8 cellular contexts compared by ENCODE assay signal in the genomic region with DNA sequence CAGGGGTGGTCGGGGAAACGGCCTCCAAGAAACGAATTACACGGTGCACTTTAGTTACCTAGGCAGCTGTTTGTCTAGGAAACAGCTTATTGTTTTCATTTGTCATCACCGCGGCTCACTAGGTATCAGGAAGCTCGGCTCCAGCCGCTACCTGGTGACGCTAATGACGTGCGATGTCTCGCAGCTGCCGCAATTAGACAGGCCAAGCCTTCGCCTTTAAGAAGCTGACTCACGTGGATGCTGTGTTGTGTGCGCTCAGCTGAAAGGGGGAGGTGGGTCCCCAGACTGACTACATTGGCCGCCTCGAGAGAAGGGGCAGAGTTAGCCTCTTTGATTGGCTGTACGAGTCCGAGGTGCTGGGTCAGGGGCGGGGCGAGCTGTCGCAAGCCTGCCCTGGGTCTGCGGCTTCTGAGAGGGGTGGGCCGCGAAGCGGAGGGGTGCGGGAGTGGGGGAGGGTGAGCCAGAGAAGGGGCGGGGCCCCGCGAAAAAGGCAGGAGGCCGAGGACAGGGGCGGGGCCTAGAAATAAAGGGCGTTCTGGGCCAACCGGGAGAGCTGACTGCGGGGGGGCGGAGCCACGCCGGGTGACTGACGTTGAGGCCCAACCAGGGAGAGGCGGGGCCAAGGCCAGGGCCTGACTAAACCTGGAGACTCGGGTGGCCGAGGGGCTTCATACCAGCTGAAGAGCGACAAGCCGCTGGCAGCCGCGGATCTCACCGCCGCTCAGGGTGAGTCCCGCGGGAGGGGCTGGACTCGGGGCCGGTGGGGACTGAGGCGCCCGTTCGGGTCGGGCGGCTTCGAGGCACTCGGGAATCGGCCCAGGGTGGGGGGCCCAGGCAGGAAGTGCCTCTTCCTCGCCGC. TPM values are rescaled to one million over a fixed set of nuclear protein-coding genes. Genes with fewer than 3 reads are reported as not detected.
DNase-seq lines count a peak whose midpoint lies in the region; ATAC-seq, FAIRE-seq and TF ChIP-seq lines count a peak whose summit lies in the region.

A gene (plus strand): TSS at position 671 of the 859 bp plus-strand sequence. CDS start 9,645 bp downstream, outside the sequence.

- peaks cover 0 to 12% of the 10 kb centered on the region in 2 donors for H3K4me1 ChIP-seq in small intestine (ENCODE audit: control insufficient read depth in 2 of 2, insufficient read depth in 1 of 2, low read depth in 1 of 2, low read length in 1 of 2)

- H3K27me3 Mint-ChIP-seq in WTC11 (ENCODE audit: low read depth) = peaks cover 13% of the 10 kb centered on the region

- H3K4me3 ChIP-seq in AG04450 (ENCODE audit: low read depth, low read length) (peak within 1 kb of the TSS; percentile 74), cardiac fibroblast (replicated peaks in 1 of 2; ENCODE audit: low read depth in 2 of 2, low read length in 2 of 2) (peak within 1 kb of the TSS; percentile 73 to 80), small intestine (ENCODE audit: low read depth in 1 of 2, low read length in 2 of 2) (peak within 1 kb of the TSS; percentile 99 to 100)

- H3K27ac Mint-ChIP-seq in WTC11 = peak within 1 kb of the TSS; percentile 92

- peaks cover 7% of the 10 kb centered on the region for H3K27me3 ChIP-seq in AG04450 (ENCODE audit: control insufficient read depth, insufficient read depth, low read length)
- H3K27me3 ChIP-seq in small intestine (ENCODE audit: control insufficient read depth in 2 of 2, insufficient read depth in 2 of 2, low read length in 2 of 2) = no peaks in the 10 kb centered on the region

- H3K27ac ChIP-seq in AG04450 (ENCODE audit: low read depth, low read length) (peak within 1 kb of the TSS; percentile 80), small intestine (ENCODE audit: low read depth in 1 of 2, low read length in 1 of 2) (peak within 1 kb of the TSS; percentile 99 to 100)

- POLR2A ChIA-PET in AG04450 (lab: Yijun Ruan, JAX) (interaction anchor here (0.6 to 1.8 kb wide), 8 partner anchors 18 to 508 kb away, joined by 3 to 11 read pairs (median 4); a partner anchor contains a TSS), WTC11 (lab: Charles Lee) (interaction anchor here (0.5 to 1.5 kb wide), 4 partner anchors 9 to 226 kb away, joined by 3 to 10 read pairs (median 6); a partner anchor contains a TSS)

- H3K9me3 Mint-ChIP-seq in WTC11 = no peaks in the 10 kb centered on the region

- DNase-seq in AG04450 (ENCODE audit: low read depth, low spot score) (peak; percentile 99), NCI-H226 (peak; percentile 99), WTC11 (ENCODE audit: low spot score) (peak; percentile 99), cardiac fibroblast (ENCODE audit: low read depth in 2 of 2) (peak; percentile 99 to 100), iPS-NIHi11 (ENCODE audit: low spot score) (peak; percentile 95), small intestine (peak; percentile 100)

- FAIRE-seq in small intestine (lab: Jason Lieb, UNC) = peak; percentile 23

- peaks cover 41% of the 10 kb centered on the region for H3K4me1 Mint-ChIP-seq in WTC11

- ATAC-seq in GM18909 (IDR thresholded peaks at IDR 0.05; ENCODE audit: poor library complexity, unreplicated experiment) = peak; percentile 96
- ATAC-seq in HG03175 (IDR thresholded peaks at IDR 0.05; ENCODE audit: unreplicated experiment) = peak; percentile 92
- peak; percentile 96 for ATAC-seq in WTC11

- CTCF ChIA-PET in AG04450 (lab: Charles Lee) (interaction anchor here (1.3 to 8.1 kb wide), 4 partner anchors 18 to 566 kb away, joined by 3 to 82 read pairs (median 38); no protein-coding TSS in a partner anchor), WTC11 (lab: Charles Lee) (interaction anchor here (0.6 to 8.1 kb wide), 11 partner anchors 11 to 568 kb away, joined by 3 to 113 read pairs (median 4); no protein-coding TSS in a partner anchor)

- WGBS in small intestine, 3 donors = 0 to 1% (median 0%) methylated on average over 38 to 63 of the region's 63 CpGs

- H3K9me3 ChIP-seq in AG04450 (ENCODE audit: control insufficient read depth, insufficient read depth, low read length) (no peaks in the 10 kb centered on the region; the same call in 1 of the 2 replicates), small intestine (ENCODE audit: control insufficient read depth, low read depth) (no peaks in the 10 kb centered on the region)

- TF ChIP-seq CTCF in AG04450 (IDR thresholded peaks at IDR 0.05; ENCODE audit: low read depth, low read length) (no peak), WTC11 (IDR thresholded peaks at IDR 0.05) (no peak), cardiac fibroblast (IDR thresholded peaks at IDR 0.05; ENCODE audit: low read depth, low read length) (no peak)

- no peaks in the 10 kb centered on the region for H3K36me3 Mint-ChIP-seq in WTC11

- H3K36me3 ChIP-seq in small intestine (ENCODE audit: control insufficient read depth in 2 of 2, insufficient read depth in 2 of 2, low read length in 2 of 2) = peaks cover 0 to 3% of the 10 kb centered on the region in 2 donors

- peak within 1 kb of the TSS; percentile 86 for H3K4me3 Mint-ChIP-seq in WTC11

TF ChIP-seq in WTC11, 78 proteins besides CTCF, POLR2A, EP300 and RAD21 (continues in another document):
- TF ChIP-seq, protein P1, sequence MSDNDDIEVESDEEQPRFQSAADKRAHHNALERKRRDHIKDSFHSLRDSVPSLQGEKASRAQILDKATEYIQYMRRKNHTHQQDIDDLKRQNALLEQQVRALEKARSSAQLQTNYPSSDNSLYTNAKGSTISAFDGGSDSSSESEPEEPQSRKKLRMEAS (CRISPR knock-in tag; IDR thresholded peaks at IDR 0.05) = peak; percentile 96
- TF ChIP-seq CBFB (CRISPR knock-in tag; IDR thresholded peaks at IDR 0.05; ENCODE audit: low read depth) (no peak), ZNF219 (CRISPR knock-in tag; IDR thresholded peaks at IDR 0.05; ENCODE audit: borderline replicate concordance) (no peak), TCF7 (CRISPR knock-in tag; IDR thresholded peaks at IDR 0.05; ENCODE audit: low read depth) (no peak), CREB1 (CRISPR knock-in tag; IDR thresholded peaks at IDR 0.05) (0 out of 2 replicates have a peak, but pooled peaks have one; percentile 22), NFATC4 (CRISPR knock-in tag; IDR thresholded peaks at IDR 0.05) (no peak), ETV6 (CRISPR knock-in tag; IDR thresholded peaks at IDR 0.05) (peak; percentile 75), SP1 (CRISPR knock-in tag; conservative IDR thresholded peaks at IDR 0.05) (peak; percentile 85), ZNF263 (CRISPR knock-in tag; IDR thresholded peaks at IDR 0.05; ENCODE audit: low read depth) (no peak), TEAD1 (CRISPR knock-in tag; IDR thresholded peaks at IDR 0.05) (peak; percentile 61; the same call in 1 of the 2 replicates), RELA (CRISPR knock-in tag; IDR thresholded peaks at IDR 0.05; ENCODE audit: borderline replicate concordance) (no peak), FOXK1 (CRISPR knock-in tag; IDR thresholded peaks at IDR 0.05) (peak; percentile 100)
- TF ChIP-seq, protein P2, sequence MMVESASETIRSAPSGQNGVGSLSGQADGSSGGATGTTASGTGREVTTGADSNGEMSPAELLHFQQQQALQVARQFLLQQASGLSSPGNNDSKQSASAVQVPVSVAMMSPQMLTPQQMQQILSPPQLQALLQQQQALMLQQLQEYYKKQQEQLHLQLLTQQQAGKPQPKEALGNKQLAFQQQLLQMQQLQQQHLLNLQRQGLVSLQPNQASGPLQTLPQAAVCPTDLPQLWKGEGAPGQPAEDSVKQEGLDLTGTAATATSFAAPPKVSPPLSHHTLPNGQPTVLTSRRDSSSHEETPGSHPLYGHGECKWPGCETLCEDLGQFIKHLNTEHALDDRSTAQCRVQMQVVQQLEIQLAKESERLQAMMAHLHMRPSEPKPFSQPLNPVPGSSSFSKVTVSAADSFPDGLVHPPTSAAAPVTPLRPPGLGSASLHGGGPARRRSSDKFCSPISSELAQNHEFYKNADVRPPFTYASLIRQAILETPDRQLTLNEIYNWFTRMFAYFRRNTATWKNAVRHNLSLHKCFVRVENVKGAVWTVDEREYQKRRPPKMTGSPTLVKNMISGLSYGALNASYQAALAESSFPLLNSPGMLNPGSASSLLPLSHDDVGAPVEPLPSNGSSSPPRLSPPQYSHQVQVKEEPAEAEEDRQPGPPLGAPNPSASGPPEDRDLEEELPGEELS (CRISPR knock-in tag; IDR thresholded peaks at IDR 0.05) = 0 out of 2 replicates have a peak, but pooled peaks have one; percentile 54
- TF ChIP-seq, protein P3, sequence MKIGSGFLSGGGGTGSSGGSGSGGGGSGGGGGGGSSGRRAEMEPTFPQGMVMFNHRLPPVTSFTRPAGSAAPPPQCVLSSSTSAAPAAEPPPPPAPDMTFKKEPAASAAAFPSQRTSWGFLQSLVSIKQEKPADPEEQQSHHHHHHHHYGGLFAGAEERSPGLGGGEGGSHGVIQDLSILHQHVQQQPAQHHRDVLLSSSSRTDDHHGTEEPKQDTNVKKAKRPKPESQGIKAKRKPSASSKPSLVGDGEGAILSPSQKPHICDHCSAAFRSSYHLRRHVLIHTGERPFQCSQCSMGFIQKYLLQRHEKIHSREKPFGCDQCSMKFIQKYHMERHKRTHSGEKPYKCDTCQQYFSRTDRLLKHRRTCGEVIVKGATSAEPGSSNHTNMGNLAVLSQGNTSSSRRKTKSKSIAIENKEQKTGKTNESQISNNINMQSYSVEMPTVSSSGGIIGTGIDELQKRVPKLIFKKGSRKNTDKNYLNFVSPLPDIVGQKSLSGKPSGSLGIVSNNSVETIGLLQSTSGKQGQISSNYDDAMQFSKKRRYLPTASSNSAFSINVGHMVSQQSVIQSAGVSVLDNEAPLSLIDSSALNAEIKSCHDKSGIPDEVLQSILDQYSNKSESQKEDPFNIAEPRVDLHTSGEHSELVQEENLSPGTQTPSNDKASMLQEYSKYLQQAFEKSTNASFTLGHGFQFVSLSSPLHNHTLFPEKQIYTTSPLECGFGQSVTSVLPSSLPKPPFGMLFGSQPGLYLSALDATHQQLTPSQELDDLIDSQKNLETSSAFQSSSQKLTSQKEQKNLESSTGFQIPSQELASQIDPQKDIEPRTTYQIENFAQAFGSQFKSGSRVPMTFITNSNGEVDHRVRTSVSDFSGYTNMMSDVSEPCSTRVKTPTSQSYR (CRISPR knock-in tag; IDR thresholded peaks at IDR 0.05) = peak; percentile 66; the same call in 1 of the 2 replicates
- TF ChIP-seq, protein P4, sequence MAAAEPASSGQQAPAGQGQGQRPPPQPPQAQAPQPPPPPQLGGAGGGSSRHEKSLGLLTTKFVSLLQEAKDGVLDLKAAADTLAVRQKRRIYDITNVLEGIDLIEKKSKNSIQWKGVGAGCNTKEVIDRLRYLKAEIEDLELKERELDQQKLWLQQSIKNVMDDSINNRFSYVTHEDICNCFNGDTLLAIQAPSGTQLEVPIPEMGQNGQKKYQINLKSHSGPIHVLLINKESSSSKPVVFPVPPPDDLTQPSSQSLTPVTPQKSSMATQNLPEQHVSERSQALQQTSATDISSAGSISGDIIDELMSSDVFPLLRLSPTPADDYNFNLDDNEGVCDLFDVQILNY (CRISPR knock-in tag; IDR thresholded peaks at IDR 0.05) = 0 out of 2 replicates have a peak, but pooled peaks have one; percentile 15

RNA-seq across cellular contexts. Expression of the gene that starts here (rescaled TPM):
- polyA plus RNA-seq in AG04450 (2011; rRNA removed) (112 and 116 TPM in 2 replicates), small intestine (10 to 100 TPM; 29.6 to 95.9 (median 82.1) TPM)
- polyA minus RNA-seq in AG04450 (2011; rRNA and poly(A)+ RNA removed) = 77.8 and 80.8 TPM in 2 replicates
- total RNA-seq in WTC11 (2021) = 25.3 to 27.3 TPM (median 26.5 TPM) in 3 replicates

Comparison
In these comparisons a context has a peak if more than half of its experiments do, and no peak if none do; other contexts are left out.
1. Peak in every context shown above with its lines: DNase-seq, ATAC-seq, H3K4me3 ChIP-seq and H3K27ac ChIP-seq.